ENCODE assay signal across 21 cellular contexts in the genomic region with DNA sequence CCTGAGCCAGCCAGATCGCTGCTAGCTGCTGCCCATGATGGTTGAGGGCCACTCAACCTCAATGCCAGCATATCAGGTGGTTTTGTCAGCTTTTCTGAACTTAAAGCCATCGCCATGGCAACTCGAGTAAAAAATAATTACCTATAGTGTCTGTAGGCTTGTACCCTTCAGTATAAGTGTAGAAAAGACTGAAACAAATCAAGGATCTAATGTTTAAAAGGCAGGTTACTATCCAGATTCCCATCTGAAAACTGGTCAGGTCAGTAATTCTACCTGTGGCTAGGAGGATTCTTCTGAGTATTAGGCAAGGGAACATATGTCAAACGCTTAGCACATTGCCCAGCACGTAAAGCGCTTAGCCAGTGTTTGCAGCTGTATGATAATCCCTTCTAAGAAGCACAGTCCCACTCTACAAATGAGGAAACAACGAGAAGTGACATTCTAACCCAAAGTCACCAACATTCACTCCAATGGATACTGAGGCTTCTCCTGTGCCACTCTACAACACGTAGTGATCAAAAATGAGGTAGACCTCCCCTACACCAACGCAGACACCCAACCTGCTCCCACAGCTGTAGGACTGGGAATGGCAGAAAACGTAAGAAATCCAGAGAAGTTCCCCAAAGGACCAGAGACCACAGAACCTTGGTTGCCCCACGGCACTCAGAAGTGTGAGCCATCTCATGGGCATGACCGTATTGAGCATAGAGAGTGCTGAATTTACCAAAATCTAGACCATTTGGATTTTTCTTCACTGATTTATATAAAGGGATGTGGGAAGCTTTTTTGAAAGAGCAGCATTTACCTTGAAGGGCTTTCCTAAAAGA.
"Had no signal": no experiment of that assay in that cellular context is flagged by ENCODE, and none has a peak within 500 bp of the region (broad histone marks: within the 10 kb centered on the region; RNA-seq: fewer than 3 reads in every experiment).

No MANE protein-coding gene starts in this region.

- H3K27ac Mint-ChIP-seq: activated CD8-positive, alpha-beta T cell treated with anti-CD3 and anti-CD28 coated beads, Interleukin-2, amount 10 ng/mL, durations not matched to agents 7 days and 5 days; activated naive CD4-positive, alpha-beta T cell treated with anti-CD3 and anti-CD28 coated beads, Interleukin-2, amount 50 U/mL, for 72 hours; activated T-helper 17 cell treated with anti-CD3 and anti-CD28 coated beads, Interleukin-2, amount 50 U/mL, for 72 hours; stimulated activated memory B cell treated with anti-CD40 and anti-IgM and Interleukin-4, amounts not matched to agents 10 μg/mL and 1 μg/mL and 100 μg/mL, for 72 hours had no signal

- H3K9me3 ChIP-seq: testis, upper lobe of left lung had no signal

- H3K27ac ChIP-seq: foreskin keratinocyte, testis, upper lobe of left lung had no signal

- DNase-seq: activated CD4-positive, alpha-beta T cell treated with anti-CD3 and anti-CD28 coated beads, Interleukin-2, amount 50 U/mL, for 1 hour; activated CD8-positive, alpha-beta T cell treated with anti-CD3 and anti-CD28 coated beads, Interleukin-2, amount 10 ng/mL, durations not matched to agents 7 days and 5 days; aorta; central memory CD4-positive, alpha-beta T cell; dermis blood vessel endothelial cell; effector CD8-positive, alpha-beta T cell; foreskin keratinocyte; left colon; mesenchymal stem cell; occipital lobe; stimulated activated CD4-positive, alpha-beta T cell treated with anti-CD3 and anti-CD28 coated beads, Interleukin-15, amount 100 ng/mL, for 24 hours; T1000; testis; upper lobe of left lung had no signal

- H3K4me1 Mint-ChIP-seq: brain; stimulated activated memory B cell treated with anti-CD40 and anti-IgM and Interleukin-4, amounts not matched to agents 10 μg/mL and 1 μg/mL and 100 μg/mL, for 72 hours had no signal

- ATAC-seq: activated CD4-positive, CD25-positive, alpha-beta regulatory T cell treated with anti-CD3 and anti-CD28 coated beads, Interleukin-2, amount 50 U/mL, for 24 hours; activated CD8-positive, alpha-beta T cell treated with anti-CD3 and anti-CD28 coated beads, Interleukin-2, amount 10 ng/mL, durations not matched to agents 7 days and 5 days; activated naive CD4-positive, alpha-beta T cell treated with anti-CD3 and anti-CD28 coated beads, Interleukin-2, amount 50 U/mL, for 72 hours; activated T-helper 17 cell treated with anti-CD3 and anti-CD28 coated beads, Interleukin-2, amount 50 U/mL, for 72 hours; foreskin keratinocyte; left colon; sciatic nerve; stimulated activated memory B cell treated with anti-CD40 and anti-IgM and Interleukin-4, amounts not matched to agents 10 μg/mL and 1 μg/mL and 100 μg/mL, for 72 hours had no signal

- H3K9me3 Mint-ChIP-seq: activated naive CD4-positive, alpha-beta T cell treated with anti-CD3 and anti-CD28 coated beads, Interleukin-2, amount 50 U/mL, for 72 hours; activated T-helper 17 cell treated with anti-CD3 and anti-CD28 coated beads, Interleukin-2, amount 50 U/mL, for 72 hours; brain; stimulated activated memory B cell treated with anti-CD40 and anti-IgM and Interleukin-4, amounts not matched to agents 10 μg/mL and 1 μg/mL and 100 μg/mL, for 72 hours had no signal

- H3K4me1 ChIP-seq: foreskin keratinocyte, upper lobe of left lung had no signal

- H3K4me3 ChIP-seq: smooth muscle cell, testis, upper lobe of left lung had no signal

- H3K4me3 Mint-ChIP-seq: activated CD8-positive, alpha-beta T cell treated with anti-CD3 and anti-CD28 coated beads, Interleukin-2, amount 10 ng/mL, durations not matched to agents 7 days and 5 days; activated T-helper 17 cell treated with anti-CD3 and anti-CD28 coated beads, Interleukin-2, amount 50 U/mL, for 72 hours; brain; stimulated activated memory B cell treated with anti-CD40 and anti-IgM and Interleukin-4, amounts not matched to agents 10 μg/mL and 1 μg/mL and 100 μg/mL, for 72 hours had no signal

- H3K27me3 Mint-ChIP-seq: activated T-helper 17 cell treated with anti-CD3 and anti-CD28 coated beads, Interleukin-2, amount 50 U/mL, for 72 hours; stimulated activated memory B cell treated with anti-CD40 and anti-IgM and Interleukin-4, amounts not matched to agents 10 μg/mL and 1 μg/mL and 100 μg/mL, for 72 hours had no signal

- H3K27me3 ChIP-seq: foreskin keratinocyte, testis, upper lobe of left lung had no signal
